2 cellular contexts compared by ENCODE assay signal in genomic region chr15:99731336-99732267, GRCh38.
TF ChIP-seq lines count a peak whose summit lies in the region.

No MANE protein-coding gene starts in this region.

TF ChIP-seq in IMR-90, 13 proteins besides CTCF, POLR2A, EP300 and RAD21:
- TF ChIP-seq ELK1 (IDR thresholded peaks at IDR 0.05; ENCODE audit: borderline replicate concordance, low read depth, low read length) = no peak
- TF ChIP-seq USF2 (IDR thresholded peaks at IDR 0.05; ENCODE audit: low read depth, low read length) = no peak
- no peak for TF ChIP-seq RCOR1 (IDR thresholded peaks at IDR 0.05; ENCODE audit: insufficient replicate concordance, low read length)
- no peak for TF ChIP-seq CEBPB (IDR thresholded peaks at IDR 0.05; ENCODE audit: low read depth, low read length)
- TF ChIP-seq RFX5 (IDR thresholded peaks at IDR 0.05; ENCODE audit: low read depth, low read length) = no peak
- no peak for TF ChIP-seq MXI1 (IDR thresholded peaks at IDR 0.05; ENCODE audit: borderline replicate concordance, low read depth, low read length)
- TF ChIP-seq BHLHE40 (IDR thresholded peaks at IDR 0.05; ENCODE audit: low read depth, low read length) = no peak
- TF ChIP-seq CHD1 (IDR thresholded peaks at IDR 0.05; ENCODE audit: low read depth, low read length) = no peak
- TF ChIP-seq MAFK (IDR thresholded peaks at IDR 0.05; ENCODE audit: low read depth, low read length) = no peak
- TF ChIP-seq SMC3 (IDR thresholded peaks at IDR 0.05; ENCODE audit: low read depth, low read length) = no peak
- no peak for TF ChIP-seq NFE2L2 (IDR thresholded peaks at IDR 0.05; ENCODE audit: low read depth, low read length)
- TF ChIP-seq MAZ (IDR thresholded peaks at IDR 0.05; ENCODE audit: borderline replicate concordance, low read depth, low read length) = no peak
- no peak for TF ChIP-seq FOS (IDR thresholded peaks at IDR 0.05; ENCODE audit: low read depth, low read length)
TF ChIP-seq in IMR-90: peak in this region for 0.

TF ChIP-seq in H1, 55 proteins besides CTCF, POLR2A, EP300 and RAD21:
- TF ChIP-seq, protein P1, sequence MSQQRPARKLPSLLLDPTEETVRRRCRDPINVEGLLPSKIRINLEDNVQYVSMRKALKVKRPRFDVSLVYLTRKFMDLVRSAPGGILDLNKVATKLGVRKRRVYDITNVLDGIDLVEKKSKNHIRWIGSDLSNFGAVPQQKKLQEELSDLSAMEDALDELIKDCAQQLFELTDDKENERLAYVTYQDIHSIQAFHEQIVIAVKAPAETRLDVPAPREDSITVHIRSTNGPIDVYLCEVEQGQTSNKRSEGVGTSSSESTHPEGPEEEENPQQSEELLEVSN (IDR thresholded peaks at IDR 0.05) = no peak
- TF ChIP-seq SUZ12 (IDR thresholded peaks at IDR 0.05; ENCODE audit: low read length) = no peak
- no peak for TF ChIP-seq SP1 (IDR thresholded peaks at IDR 0.05; ENCODE audit: low read depth, low read length)
- no peak for TF ChIP-seq ATF2 (IDR thresholded peaks at IDR 0.05; ENCODE audit: low read length)
- TF ChIP-seq TBP (IDR thresholded peaks at IDR 0.05; ENCODE audit: low read depth, low read length) = 0 out of 2 replicates have a peak, but pooled peaks have one; percentile 11
- no peak for TF ChIP-seq TAF1 (IDR thresholded peaks at IDR 0.05; ENCODE audit: low read depth, low read length)
